ENCODE assay signal across 9 cellular contexts in genomic region chr3:115359507-115359906, GRCh38.
DNase-seq lines count a peak whose midpoint lies in the region; ATAC-seq and TF ChIP-seq lines count a peak whose summit lies in the region.
"Had no signal": no experiment of that assay in that cellular context is flagged by ENCODE, and none has a peak within 500 bp of the region (broad histone marks: within the 10 kb centered on the region; RNA-seq: fewer than 3 reads in every experiment).

No MANE protein-coding gene starts in this region.

- H3K27me3 Mint-ChIP-seq in nephron (ENCODE audit: low read depth), result no peaks in the 10 kb centered on the region

- H3K9me3 ChIP-seq in GM23248 (ENCODE audit: low read depth), result no peaks in the 10 kb centered on the region
- H3K9me3 ChIP-seq: gastrocnemius medialis had no signal

- H3K4me1 Mint-ChIP-seq in nephron, result no peaks in the 10 kb centered on the region

- H3K4me1 ChIP-seq in GM23248 (ENCODE audit: insufficient read depth), result no peaks in the 10 kb centered on the region; the same call in 1 of the 2 replicates
- H3K4me1 ChIP-seq: gastrocnemius medialis had no signal

- H3K79me2 ChIP-seq in GM23248 (ENCODE audit: insufficient read depth), result no peaks in the 10 kb centered on the region

- in situ Hi-C loops in GM23248 (cut with MboI), result no loop called here

- H3K4me3 ChIP-seq in GM23248, result peak overlapping the region; percentile 45
- H3K4me3 ChIP-seq: gastrocnemius medialis had no signal

- no peaks in the 10 kb centered on the region for H3K9me2 ChIP-seq in GM23248 (ENCODE audit: insufficient read depth)

- no peaks in the 10 kb centered on the region for H3K27me3 ChIP-seq in GM23248 (replicated peaks; ENCODE audit: insufficient read depth)
- H3K27me3 ChIP-seq: gastrocnemius medialis had no signal

- H3K9ac ChIP-seq in GM23248, result no peak overlapping the region

- ATAC-seq in GM18868 (IDR thresholded peaks at IDR 0.05; ENCODE audit: unreplicated experiment), result peak; percentile 100
- ATAC-seq: gastrocnemius medialis had no signal

- peaks cover 8% of the 10 kb centered on the region for H3K9me3 Mint-ChIP-seq in nephron

- no peaks in the 10 kb centered on the region for H3K36me3 Mint-ChIP-seq in nephron (ENCODE audit: low read depth)

- H3K27ac ChIP-seq in GM23248, result no peak overlapping the region
- H3K27ac ChIP-seq: gastrocnemius medialis had no signal

- WGBS in GM23248 (ENCODE audit: low coverage in 1 of 2, low lambda C conversion rate in 2 of 2, missing lambda C conversion rate in 2 of 2), 2 experiments, result 26 to 33% methylated on average over 2 of the region's 2 CpGs

- H3K4me2 ChIP-seq in GM23248 (ENCODE audit: unreplicated experiment), result peak overlapping the region; percentile 24

- H3K27ac Mint-ChIP-seq in nephron, result peak overlapping the region; percentile 2 to 31 (median 29)

- H3F3A ChIP-seq in GM23248 (ENCODE audit: insufficient read depth), result no peaks in the 10 kb centered on the region

- H3K4me3 Mint-ChIP-seq in nephron, result no peak overlapping the region

- H3K36me3 ChIP-seq in GM23248 (ENCODE audit: low read depth), result no peaks in the 10 kb centered on the region
- H3K36me3 ChIP-seq: gastrocnemius medialis had no signal

- TF ChIP-seq CTCF in nephron (IDR thresholded peaks at IDR 0.05; ENCODE audit: unreplicated experiment in 3 of 3), result no peak

- H4K20me1 ChIP-seq in GM23248 (ENCODE audit: insufficient read depth), result no peaks in the 10 kb centered on the region

- peak overlapping the region; percentile 63 for H2AFZ ChIP-seq in GM23248

- DNase-seq in GM23248 (no peak), HT1080 (ENCODE audit: low read depth) (peak; percentile 34), OCI-M2 (lab: John Stamatoyannopoulos, UW; ENCODE audit: unreplicated experiment) (no peak), NCI-H226 (no peak)
- DNase-seq in activated CD4-positive, alpha-beta T cell treated with anti-CD3 and anti-CD28 coated beads, Interleukin-2, amount 50 U/mL, for 4 hours, result no peak
- DNase-seq in activated CD4-positive, alpha-beta T cell treated with anti-CD3 and anti-CD28 coated beads for 48 hours, result no peak
- DNase-seq: gastrocnemius medialis had no signal
